In the genomic region with DNA sequence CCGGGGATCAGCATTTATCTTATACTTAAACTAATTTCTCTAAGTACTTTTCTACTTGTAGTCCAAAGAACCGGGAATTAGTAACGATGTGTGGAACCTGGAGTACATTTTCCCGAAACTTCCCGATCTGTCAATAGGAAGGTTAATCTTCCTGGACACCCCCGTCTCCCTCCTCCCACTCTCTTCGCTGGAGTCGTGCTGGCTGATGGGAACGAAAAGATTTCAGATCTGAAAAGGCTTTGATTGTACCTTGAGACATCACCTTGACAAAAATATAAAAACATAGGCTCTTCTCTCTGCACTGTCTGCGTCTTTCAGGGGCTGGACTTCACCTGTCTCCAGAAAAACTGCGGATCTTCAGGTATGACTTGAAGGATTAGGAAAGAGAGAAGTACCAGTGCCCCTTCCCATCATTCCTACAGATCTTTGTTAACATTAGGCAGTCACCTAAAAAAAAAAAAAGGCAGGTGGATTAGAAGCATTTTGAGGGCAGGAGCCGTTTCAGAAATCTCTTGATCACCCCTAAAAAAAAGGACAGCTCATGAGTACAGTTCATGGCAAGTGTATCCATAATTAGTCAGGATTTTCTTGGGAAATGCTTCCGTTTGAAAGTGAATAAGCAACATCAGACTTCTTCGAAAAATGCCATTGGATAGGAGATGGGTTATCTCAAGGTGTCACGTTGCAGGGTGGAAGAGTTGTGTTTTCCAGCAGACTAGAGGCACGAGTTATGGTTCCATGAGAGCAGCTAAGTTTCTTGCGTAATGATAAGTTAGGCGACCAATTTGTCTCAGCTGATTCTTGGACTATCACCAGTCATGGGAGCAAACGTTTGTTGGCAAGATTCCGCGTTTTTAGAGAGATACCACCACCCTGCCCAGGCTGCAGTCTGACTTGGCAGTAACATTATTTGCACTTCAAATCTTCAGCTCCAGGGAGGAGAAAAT, we compare ENCODE assay signal across 9 cellular contexts. TPM values are rescaled to one million over a fixed set of nuclear protein-coding genes. Genes with fewer than 3 reads are reported as not detected.
DNase-seq lines count a peak whose midpoint lies in the region; ATAC-seq and TF ChIP-seq lines count a peak whose summit lies in the region.
"Had no signal": no experiment of that assay in that cellular context is flagged by ENCODE, and none has a peak within 500 bp of the region (broad histone marks: within the 10 kb centered on the region; RNA-seq: fewer than 3 reads in every experiment).

No MANE protein-coding gene starts in this region.

- H3K9me3 Mint-ChIP-seq in activated T-cell treated with anti-CD3 and anti-CD28 coated beads, Interleukin-2, amount 50 U/mL, for 72 hours: no peaks in the 10 kb centered on the region
- no peaks in the 10 kb centered on the region for H3K9me3 Mint-ChIP-seq in activated naive CD8-positive, alpha-beta T cell treated with anti-CD3 and anti-CD28 coated beads, Interleukin-2, amount 50 U/mL, for 24 hours

- ATAC-seq in activated T-cell treated with anti-CD3 and anti-CD28 coated beads, Interleukin-2, amount 50 U/mL, for 72 hours (replicated peaks in 1 of 2): no peak
- ATAC-seq in activated naive CD8-positive, alpha-beta T cell treated with anti-CD3 and anti-CD28 coated beads, Interleukin-2, amount 50 U/mL, for 24 hours: no peak
- no peak for ATAC-seq in HG03457 (IDR thresholded peaks at IDR 0.05; ENCODE audit: unreplicated experiment)
- no peak for ATAC-seq in HG03135 (IDR thresholded peaks at IDR 0.05; ENCODE audit: unreplicated experiment)

- intact Hi-C loops in tibial artery (cut with DNase I; ENCODE audit: low total_unique reads): loop anchor here (10.0 kb wide), 1 partner anchor 205 kb away; no protein-coding TSS in a partner anchor

- H3K27ac ChIP-seq in tibial artery: no peak overlapping the region
- H3K27ac ChIP-seq: HL-60 had no signal

- H3K4me3 ChIP-seq in kidney epithelial cell (ENCODE audit: low read depth, low read length) (peak overlapping the region; percentile 46), tibial artery (peak overlapping the region; percentile 50 to 53)

- no peak overlapping the region for H3K27ac Mint-ChIP-seq in activated T-cell treated with anti-CD3 and anti-CD28 coated beads, Interleukin-2, amount 50 U/mL, for 72 hours
- H3K27ac Mint-ChIP-seq in activated naive CD8-positive, alpha-beta T cell treated with anti-CD3 and anti-CD28 coated beads, Interleukin-2, amount 50 U/mL, for 24 hours: no peak overlapping the region

- peaks cover 3 to 4% of the 10 kb centered on the region in 2 donors for H3K36me3 Mint-ChIP-seq in activated T-cell treated with anti-CD3 and anti-CD28 coated beads, Interleukin-2, amount 50 U/mL, for 72 hours (ENCODE audit: insufficient read depth in 2 of 2)
- H3K36me3 Mint-ChIP-seq in activated naive CD8-positive, alpha-beta T cell treated with anti-CD3 and anti-CD28 coated beads, Interleukin-2, amount 50 U/mL, for 24 hours (ENCODE audit: low read depth): no peaks in the 10 kb centered on the region

- peaks cover 61% of the 10 kb centered on the region for H3K27me3 Mint-ChIP-seq in activated T-cell treated with anti-CD3 and anti-CD28 coated beads, Interleukin-2, amount 50 U/mL, for 72 hours (ENCODE audit: low read depth)
- peaks cover 73% of the 10 kb centered on the region for H3K27me3 Mint-ChIP-seq in activated naive CD8-positive, alpha-beta T cell treated with anti-CD3 and anti-CD28 coated beads, Interleukin-2, amount 50 U/mL, for 24 hours

- TF ChIP-seq CTCF in kidney epithelial cell (IDR thresholded peaks at IDR 0.05; ENCODE audit: insufficient read depth, low read length, poor library complexity, severe bottlenecking) (no peak), tibial artery (IDR thresholded peaks at IDR 0.05) (no peak)

- peaks cover 2% of the 10 kb centered on the region for H3K27me3 ChIP-seq in kidney epithelial cell (ENCODE audit: control insufficient read depth, insufficient read depth, low read length)
- H3K27me3 ChIP-seq in tibial artery: peaks cover 3 to 14% of the 10 kb centered on the region in 2 donors

- H3K4me3 Mint-ChIP-seq in activated T-cell treated with anti-CD3 and anti-CD28 coated beads, Interleukin-2, amount 50 U/mL, for 72 hours: peak overlapping the region; percentile 88 to 89
- peak overlapping the region; percentile 73 for H3K4me3 Mint-ChIP-seq in activated naive CD8-positive, alpha-beta T cell treated with anti-CD3 and anti-CD28 coated beads, Interleukin-2, amount 50 U/mL, for 24 hours

- H3K4me1 ChIP-seq in tibial artery: peaks cover 0 to 18% (median 9%) of the 10 kb centered on the region in 4 donors

- H3K4me1 Mint-ChIP-seq in activated T-cell treated with anti-CD3 and anti-CD28 coated beads, Interleukin-2, amount 50 U/mL, for 72 hours (ENCODE audit: low read depth): peaks cover 25% of the 10 kb centered on the region
- H3K4me1 Mint-ChIP-seq in activated naive CD8-positive, alpha-beta T cell treated with anti-CD3 and anti-CD28 coated beads, Interleukin-2, amount 50 U/mL, for 24 hours: peaks cover 12% of the 10 kb centered on the region

- H3K36me3 ChIP-seq in kidney epithelial cell (ENCODE audit: control insufficient read depth, insufficient read depth, low read length): no peaks in the 10 kb centered on the region
- no peaks in the 10 kb centered on the region for H3K36me3 ChIP-seq in tibial artery

- no peaks in the 10 kb centered on the region for H3K9me3 ChIP-seq in tibial artery

- DNase-seq in activated T-cell treated with anti-CD3 and anti-CD28 coated beads, Interleukin-2, amount 50 U/mL, for 72 hours: no peak
- DNase-seq in activated T-cell treated with anti-CD3 and anti-CD28 coated beads for 4 hours: no peak
- no peak for DNase-seq in activated naive CD8-positive, alpha-beta T cell treated with anti-CD3 and anti-CD28 coated beads, Interleukin-2, amount 50 U/mL, for 24 hours
- DNase-seq in kidney epithelial cell (ENCODE audit: low read depth): no peak
- no peak for DNase-seq in tibial artery
- no peak for DNase-seq in hepatic stellate cell (ENCODE audit: low spot score)

RNA-seq across cellular contexts. Expression of gene BAMBI, which starts 7.8 kb away (rescaled TPM):
- under 1 TPM; 0.17 to 0.32 TPM for total RNA-seq in activated T-cell treated with anti-CD3 and anti-CD28 coated beads, Interleukin-2, amount 50 U/mL, for 72 hours
- 28.5 and 34.6 TPM in 2 replicates for total RNA-seq in kidney epithelial cell

Comparison
In these comparisons a context has a peak if more than half of its experiments do, and no peak if none do; other contexts are left out.
1. RNA of gene BAMBI, which starts 7.8 kb away (total RNA-seq): 28.5 to 34.6 TPM in kidney epithelial cell; 0.17 to 0.32 TPM in activated T-cell treated with anti-CD3 and anti-CD28 coated beads, Interleukin-2, amount 50 U/mL, for 72 hours; every median in the first group is over 10 times any median in the second.